Comparison of ENCODE assay signal across 1 cellular context in the genomic region with DNA sequence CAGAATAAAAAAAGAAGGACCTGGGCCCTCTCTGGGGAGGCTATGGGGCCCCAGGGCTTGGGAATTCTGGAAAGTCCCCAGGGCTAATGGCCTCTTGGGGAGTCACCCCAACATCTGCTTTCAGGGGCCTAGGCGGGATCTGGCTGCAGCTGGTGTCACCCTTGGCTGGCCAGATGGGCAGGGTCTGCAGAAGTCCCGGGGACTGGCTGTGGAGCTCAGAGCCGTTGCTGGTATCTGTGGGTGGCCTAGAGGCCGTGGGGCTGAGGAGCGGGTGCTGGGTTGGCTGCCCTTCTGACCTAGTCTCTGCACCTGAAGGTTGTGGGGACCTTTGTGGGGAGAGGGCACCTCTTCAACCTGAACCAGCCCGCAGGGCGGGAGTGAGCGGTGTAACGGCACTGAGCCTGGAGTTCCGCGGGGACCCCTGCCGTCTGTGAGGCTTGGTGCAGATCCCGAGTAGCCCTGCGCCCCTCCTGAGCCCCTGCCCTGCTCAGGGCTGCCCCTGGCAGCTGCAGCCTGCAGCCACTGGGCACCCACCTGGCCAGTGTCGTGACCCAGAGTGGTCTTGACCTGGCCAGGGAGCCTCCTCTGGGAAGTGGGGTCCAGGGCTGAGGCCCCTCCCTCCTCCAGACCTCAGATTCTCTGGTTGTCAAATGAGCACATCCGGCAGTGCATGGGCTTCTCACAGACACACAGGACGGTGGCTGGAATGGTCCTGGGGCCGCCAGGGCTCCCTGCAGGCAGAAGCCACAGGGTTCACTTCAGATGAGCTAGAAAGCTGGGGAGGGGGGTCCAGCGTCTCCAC.
TF ChIP-seq lines count a peak whose summit lies in the region.

No MANE protein-coding gene starts in this region.

TF ChIP-seq in GM23338, 12 proteins besides CTCF, POLR2A, EP300 and RAD21 (continued from another document):
- TF ChIP-seq, protein P1, sequence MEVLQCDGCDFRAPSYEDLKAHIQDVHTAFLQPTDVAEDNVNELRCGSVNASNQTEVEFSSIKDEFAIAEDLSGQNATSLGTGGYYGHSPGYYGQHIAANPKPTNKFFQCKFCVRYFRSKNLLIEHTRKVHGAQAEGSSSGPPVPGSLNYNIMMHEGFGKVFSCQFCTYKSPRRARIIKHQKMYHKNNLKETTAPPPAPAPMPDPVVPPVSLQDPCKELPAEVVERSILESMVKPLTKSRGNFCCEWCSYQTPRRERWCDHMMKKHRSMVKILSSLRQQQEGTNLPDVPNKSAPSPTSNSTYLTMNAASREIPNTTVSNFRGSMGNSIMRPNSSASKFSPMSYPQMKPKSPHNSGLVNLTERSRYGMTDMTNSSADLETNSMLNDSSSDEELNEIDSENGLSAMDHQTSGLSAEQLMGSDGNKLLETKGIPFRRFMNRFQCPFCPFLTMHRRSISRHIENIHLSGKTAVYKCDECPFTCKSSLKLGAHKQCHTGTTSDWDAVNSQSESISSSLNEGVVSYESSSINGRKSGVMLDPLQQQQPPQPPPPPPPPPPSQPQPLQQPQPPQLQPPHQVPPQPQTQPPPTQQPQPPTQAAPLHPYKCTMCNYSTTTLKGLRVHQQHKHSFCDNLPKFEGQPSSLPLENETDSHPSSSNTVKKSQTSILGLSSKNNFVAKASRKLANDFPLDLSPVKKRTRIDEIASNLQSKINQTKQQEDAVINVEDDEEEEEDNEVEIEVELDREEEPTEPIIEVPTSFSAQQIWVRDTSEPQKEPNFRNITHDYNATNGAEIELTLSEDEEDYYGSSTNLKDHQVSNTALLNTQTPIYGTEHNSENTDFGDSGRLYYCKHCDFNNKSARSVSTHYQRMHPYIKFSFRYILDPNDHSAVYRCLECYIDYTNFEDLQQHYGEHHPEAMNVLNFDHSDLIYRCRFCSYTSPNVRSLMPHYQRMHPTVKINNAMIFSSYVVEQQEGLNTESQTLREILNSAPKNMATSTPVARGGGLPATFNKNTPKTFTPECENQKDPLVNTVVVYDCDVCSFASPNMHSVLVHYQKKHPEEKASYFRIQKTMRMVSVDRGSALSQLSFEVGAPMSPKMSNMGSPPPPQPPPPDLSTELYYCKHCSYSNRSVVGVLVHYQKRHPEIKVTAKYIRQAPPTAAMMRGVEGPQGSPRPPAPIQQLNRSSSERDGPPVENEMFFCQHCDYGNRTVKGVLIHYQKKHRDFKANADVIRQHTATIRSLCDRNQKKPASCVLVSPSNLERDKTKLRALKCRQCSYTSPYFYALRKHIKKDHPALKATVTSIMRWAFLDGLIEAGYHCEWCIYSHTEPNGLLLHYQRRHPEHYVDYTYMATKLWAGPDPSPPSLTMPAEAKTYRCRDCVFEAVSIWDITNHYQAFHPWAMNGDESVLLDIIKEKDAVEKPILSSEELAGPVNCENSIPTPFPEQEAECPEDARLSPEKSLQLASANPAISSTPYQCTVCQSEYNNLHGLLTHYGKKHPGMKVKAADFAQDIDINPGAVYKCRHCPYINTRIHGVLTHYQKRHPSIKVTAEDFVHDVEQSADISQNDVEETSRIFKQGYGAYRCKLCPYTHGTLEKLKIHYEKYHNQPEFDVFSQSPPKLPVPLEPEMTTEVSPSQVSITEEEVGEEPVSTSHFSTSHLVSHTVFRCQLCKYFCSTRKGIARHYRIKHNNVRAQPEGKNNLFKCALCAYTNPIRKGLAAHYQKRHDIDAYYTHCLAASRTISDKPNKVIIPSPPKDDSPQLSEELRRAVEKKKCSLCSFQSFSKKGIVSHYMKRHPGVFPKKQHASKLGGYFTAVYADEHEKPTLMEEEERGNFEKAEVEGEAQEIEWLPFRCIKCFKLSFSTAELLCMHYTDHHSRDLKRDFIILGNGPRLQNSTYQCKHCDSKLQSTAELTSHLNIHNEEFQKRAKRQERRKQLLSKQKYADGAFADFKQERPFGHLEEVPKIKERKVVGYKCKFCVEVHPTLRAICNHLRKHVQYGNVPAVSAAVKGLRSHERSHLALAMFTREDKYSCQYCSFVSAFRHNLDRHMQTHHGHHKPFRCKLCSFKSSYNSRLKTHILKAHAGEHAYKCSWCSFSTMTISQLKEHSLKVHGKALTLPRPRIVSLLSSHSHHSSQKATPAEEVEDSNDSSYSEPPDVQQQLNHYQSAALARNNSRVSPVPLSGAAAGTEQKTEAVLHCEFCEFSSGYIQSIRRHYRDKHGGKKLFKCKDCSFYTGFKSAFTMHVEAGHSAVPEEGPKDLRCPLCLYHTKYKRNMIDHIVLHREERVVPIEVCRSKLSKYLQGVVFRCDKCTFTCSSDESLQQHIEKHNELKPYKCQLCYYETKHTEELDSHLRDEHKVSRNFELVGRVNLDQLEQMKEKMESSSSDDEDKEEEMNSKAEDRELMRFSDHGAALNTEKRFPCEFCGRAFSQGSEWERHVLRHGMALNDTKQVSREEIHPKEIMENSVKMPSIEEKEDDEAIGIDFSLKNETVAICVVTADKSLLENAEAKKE (CRISPR knock-in tag; IDR thresholded peaks at IDR 0.05): no peak
- TF ChIP-seq NANOG (IDR thresholded peaks at IDR 0.05; ENCODE audit: borderline replicate concordance) (no peak), STAT1 (IDR thresholded peaks at IDR 0.05; ENCODE audit: unreplicated experiment) (no peak), ZNF114 (CRISPR knock-in tag; IDR thresholded peaks at IDR 0.05) (no peak), JUNB (IDR thresholded peaks at IDR 0.05; ENCODE audit: unreplicated experiment) (no peak), CREB1 (CRISPR knock-in tag; IDR thresholded peaks at IDR 0.05; ENCODE audit: low read depth) (no peak), EZH2 (IDR thresholded peaks at IDR 0.05; ENCODE audit: low read depth, unreplicated experiment) (no peak), POLR2AphosphoS5 (IDR thresholded peaks at IDR 0.05; ENCODE audit: low read depth) (no peak)
